ENCODE assay signal across 8 cellular contexts in genomic region chr1:97138515-97139032, GRCh38.
DNase-seq lines count a peak whose midpoint lies in the region; ATAC-seq, FAIRE-seq and TF ChIP-seq lines count a peak whose summit lies in the region.

No MANE protein-coding gene starts in this region.

- H3K27ac ChIP-seq in A549 (peak overlapping the region in 1 of 2 experiments; percentile 41; a peak in 1 of 6 replicates), esophagus muscularis mucosa (replicated peaks in 1 of 4) (no peak overlapping the region), ascending aorta (no peak overlapping the region)

- TF ChIP-seq CTCF in A549 (IDR thresholded peaks at IDR 0.05) (no peak), esophagus muscularis mucosa (IDR thresholded peaks at IDR 0.05) (no peak), ascending aorta (IDR thresholded peaks at IDR 0.05) (no peak)

- H3K4me3 ChIP-seq in A549 (no peak overlapping the region), esophagus muscularis mucosa (no peak overlapping the region), ascending aorta (no peak overlapping the region)

- TF ChIP-seq EP300 in A549 (IDR thresholded peaks at IDR 0.05) (no peak), esophagus muscularis mucosa (IDR thresholded peaks at IDR 0.05) (no peak)

- H3K9me3 ChIP-seq in A549: no peaks in the 10 kb centered on the region
- H3K9me3 ChIP-seq in esophagus muscularis mucosa: no peaks in the 10 kb centered on the region
- no peaks in the 10 kb centered on the region for H3K9me3 ChIP-seq in ascending aorta

- no peaks in the 10 kb centered on the region for H3K27me3 ChIP-seq in esophagus muscularis mucosa
- H3K27me3 ChIP-seq in ascending aorta: no peaks in the 10 kb centered on the region

- intact Hi-C loops in Right ventricle myocardium superior (cut with DNase I): no loop called here
- intact Hi-C loops in esophagus muscularis mucosa (cut with DNase I): no loop called here
- intact Hi-C loops in ascending aorta (cut with DNase I): no loop called here

- H3K4me1 ChIP-seq in A549: peaks cover 7% of the 10 kb centered on the region; the same call in 2 of the 3 replicates
- peaks cover 0 to 13% (median 8%) of the 10 kb centered on the region in 4 donors for H3K4me1 ChIP-seq in esophagus muscularis mucosa
- no peaks in the 10 kb centered on the region for H3K4me1 ChIP-seq in ascending aorta

- no peak for FAIRE-seq in A549 (lab: Jason Lieb, UNC)

- no peak for TF ChIP-seq POLR2A in A549 (IDR thresholded peaks at IDR 0.05; ENCODE audit: low read length)
- no peak for TF ChIP-seq POLR2A in esophagus muscularis mucosa (IDR thresholded peaks at IDR 0.05; ENCODE audit: low read depth)

- TF ChIP-seq RAD21 in A549 (conservative IDR thresholded peaks at IDR 0.05 in 1 of 2, IDR thresholded peaks at IDR 0.05 in 1 of 2): no peak

- CTCF ChIA-PET in A549 (lab: Yijun Ruan, JAX): interaction anchor here (0.7 to 2.9 kb wide), 8 partner anchors 9 to 387 kb away, joined by 3 to 9 read pairs (median 3); no protein-coding TSS in a partner anchor

- no peak for DNase-seq in A549 (ENCODE audit: low read depth in 1 of 2, low spot score in 1 of 2)
- no peak for DNase-seq in Right ventricle myocardium superior
- no peak for DNase-seq in esophagus muscularis mucosa (ENCODE audit: extremely low spot score)
- no peak for DNase-seq in GM19238 (ENCODE audit: insufficient read length, low spot score)
- DNase-seq in ascending aorta (ENCODE audit: low spot score in 2 of 2): no peak
- no peak for DNase-seq in NCI-H1105 treated with DMSO at 0.1 percent for 48 hours (lab: John Stamatoyannopoulos, UW)

- WGBS in A549 (ENCODE audit: missing lambda C conversion rate): 36% methylated on average over 4 of the region's 4 CpGs
- 59% methylated on average over 4 of the region's 4 CpGs for WGBS in esophagus muscularis mucosa

- H3K36me3 ChIP-seq in esophagus muscularis mucosa (no peaks in the 10 kb centered on the region), ascending aorta (no peaks in the 10 kb centered on the region)

- ATAC-seq in A549 (no peak; a peak in 1 of 6 replicates), GM19467 (IDR thresholded peaks at IDR 0.05; ENCODE audit: unreplicated experiment) (peak; percentile 26), HG03565 (IDR thresholded peaks at IDR 0.05; ENCODE audit: unreplicated experiment) (peak; percentile 20), Right ventricle myocardium superior (ENCODE audit: poor library complexity) (peak; percentile 80)

- POLR2A ChIA-PET in A549 (lab: Yijun Ruan, JAX): interaction anchor here (0.6 kb wide), 1 partner anchor 442 kb away, joined by 5 read pairs; no protein-coding TSS in a partner anchor

- peak overlapping the region; percentile 48 for H3K4me2 ChIP-seq in A549

TF ChIP-seq in A549, 52 proteins besides CTCF, POLR2A, EP300 and RAD21:
- TF ChIP-seq JUN (IDR thresholded peaks at IDR 0.05) (no peak), MAFK (IDR thresholded peaks at IDR 0.05; ENCODE audit: partially characterized antibody) (no peak), RARB (CRISPR knock-in tag; IDR thresholded peaks at IDR 0.05) (no peak), EHMT2 (IDR thresholded peaks at IDR 0.05; ENCODE audit: low read depth) (no peak), PBX3 (IDR thresholded peaks at IDR 0.05) (no peak), CBX2 (IDR thresholded peaks at IDR 0.05; ENCODE audit: borderline replicate concordance, low read depth) (no peak), CBX8 (IDR thresholded peaks at IDR 0.05) (no peak), NR3C1 (IDR thresholded peaks at IDR 0.05) (no peak), POLR2AphosphoS2 (conservative IDR thresholded peaks at IDR 0.05; ENCODE audit: low read length) (no peak), E2F6 (IDR thresholded peaks at IDR 0.05; ENCODE audit: borderline replicate concordance, low read depth) (no peak)
- TF ChIP-seq, protein P1, sequence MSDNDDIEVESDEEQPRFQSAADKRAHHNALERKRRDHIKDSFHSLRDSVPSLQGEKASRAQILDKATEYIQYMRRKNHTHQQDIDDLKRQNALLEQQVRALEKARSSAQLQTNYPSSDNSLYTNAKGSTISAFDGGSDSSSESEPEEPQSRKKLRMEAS (IDR thresholded peaks at IDR 0.05): no peak

Comparison
In these comparisons a context has a peak if more than half of its experiments do, and no peak if none do; other contexts are left out.
1. ATAC-seq: peak in GM19467 (single experiment), HG03565 (single experiment) and Right ventricle myocardium superior (single experiment); none in A549 (0 of 2).